Comparison of ENCODE assay signal across 16 cellular contexts in genomic region chr1:68338107-68338506, GRCh38.
"Had no signal": no experiment of that assay in that cellular context is flagged by ENCODE, and none has a peak within 500 bp of the region (broad histone marks: within the 10 kb centered on the region; RNA-seq: fewer than 3 reads in every experiment).

No MANE protein-coding gene starts in this region.

- H3K9me3 Mint-ChIP-seq: memory B cell, natural killer cell had no signal

- DNase-seq: activated CD4-positive, alpha-beta T cell treated with anti-CD3 and anti-CD28 coated beads, Interleukin-2, amount 50 U/mL, for 4 hours; activated CD4-positive, CD25-positive, alpha-beta regulatory T cell treated with anti-CD3 and anti-CD28 coated beads, Interleukin-2, amount 50 U/mL, for 72 hours; activated naive CD4-positive, alpha-beta T cell treated with anti-CD3 and anti-CD28 coated beads, Interleukin-2, amount 50 U/mL, for 16 hours; erythroblast; islet precursor cell; natural killer cell; occipital lobe; right cardiac atrium; stimulated activated CD4-positive, alpha-beta T cell treated with anti-CD3 and anti-CD28 coated beads, Interleukin-4, amount 100 ng/mL, for 24 hours; stimulated activated naive CD4-positive, alpha-beta T cell treated with Interleukin-2 at 50 U/mL for 16 hours had no signal

- H3K4me3 ChIP-seq: adrenal gland, skin epidermis, transverse colon had no signal

- H3K36me3 ChIP-seq: adrenal gland, transverse colon had no signal

- H3K27ac ChIP-seq: adrenal gland, transverse colon had no signal

- H3K4me3 Mint-ChIP-seq: memory B cell, natural killer cell had no signal

- H3K27ac Mint-ChIP-seq: memory B cell, natural killer cell, progenitor cell of endocrine pancreas had no signal

- ATAC-seq: natural killer cell, right cardiac atrium had no signal

- H3K27me3 ChIP-seq: adrenal gland, transverse colon had no signal

- H3K4me1 Mint-ChIP-seq: memory B cell, natural killer cell had no signal

- FAIRE-seq: colon had no signal

- H3K9me3 ChIP-seq: adrenal gland, transverse colon had no signal

- H3K36me3 Mint-ChIP-seq: memory B cell, natural killer cell had no signal

- H3K4me1 ChIP-seq: adrenal gland, transverse colon had no signal
